In genomic region chr2:239216614-239217273, GRCh38 we compare ENCODE assay signal across 11 cellular contexts.
DNase-seq lines count a peak whose midpoint lies in the region; ATAC-seq and TF ChIP-seq lines count a peak whose summit lies in the region.
"Had no signal": no experiment of that assay in that cellular context is flagged by ENCODE, and none has a peak within 500 bp of the region (broad histone marks: within the 10 kb centered on the region; RNA-seq: fewer than 3 reads in every experiment).

No MANE protein-coding gene starts in this region.

- no peaks in the 10 kb centered on the region for H3K27me3 Mint-ChIP-seq in activated T-cell treated with anti-CD3 and anti-CD28 coated beads, Interleukin-2, amount 50 U/mL, for 24 hours

- H3K27ac ChIP-seq in stomach smooth muscle (ENCODE audit: low read length), result peak overlapping the region; percentile 55
- no peak overlapping the region for H3K27ac ChIP-seq in colonic mucosa
- H3K27ac ChIP-seq: adrenal gland had no signal

- ATAC-seq in activated CD4-positive, CD25-positive, alpha-beta regulatory T cell treated with anti-CD3 and anti-CD28 coated beads, Interleukin-2, amount 50 U/mL, for 24 hours, result peak; percentile 98 to 99
- ATAC-seq in mucosa of descending colon (peak; percentile 16), HG03520 (IDR thresholded peaks at IDR 0.05; ENCODE audit: unreplicated experiment) (no peak), GM21723 (IDR thresholded peaks at IDR 0.05; ENCODE audit: unreplicated experiment) (no peak)

- TF ChIP-seq CTCF in mucosa of descending colon (IDR thresholded peaks at IDR 0.05), result no peak
- no peak for TF ChIP-seq CTCF in colonic mucosa (IDR thresholded peaks at IDR 0.05)

- H3K27me3 ChIP-seq in stomach smooth muscle (ENCODE audit: control insufficient read depth in 1 of 2, insufficient read depth in 2 of 2, low read length in 2 of 2), result no peaks in the 10 kb centered on the region
- H3K27me3 ChIP-seq in colonic mucosa, result no peaks in the 10 kb centered on the region
- H3K27me3 ChIP-seq: adrenal gland had no signal

- H3K4me3 Mint-ChIP-seq in activated T-cell treated with anti-CD3 and anti-CD28 coated beads, Interleukin-2, amount 50 U/mL, for 24 hours, result peak overlapping the region; percentile 75

- H3K36me3 ChIP-seq in mucosa of descending colon (ENCODE audit: low read depth) (no peaks in the 10 kb centered on the region), stomach smooth muscle (ENCODE audit: control insufficient read depth in 2 of 2, insufficient read depth in 2 of 2, low read length in 2 of 2) (no peaks in the 10 kb centered on the region), colonic mucosa (no peaks in the 10 kb centered on the region)
- H3K36me3 ChIP-seq: adrenal gland had no signal

- no peak overlapping the region for H3K9ac ChIP-seq in stomach smooth muscle (ENCODE audit: low read length in 2 of 2)
- H3K9ac ChIP-seq in colonic mucosa (ENCODE audit: low read depth in 2 of 2, low read length in 2 of 2), result no peak overlapping the region

- H3K27ac Mint-ChIP-seq in activated T-cell treated with anti-CD3 and anti-CD28 coated beads, Interleukin-2, amount 50 U/mL, for 24 hours, result peak overlapping the region; percentile 97

- peaks cover 9% of the 10 kb centered on the region for H3K36me3 Mint-ChIP-seq in activated T-cell treated with anti-CD3 and anti-CD28 coated beads, Interleukin-2, amount 50 U/mL, for 24 hours (ENCODE audit: low read depth)

- peaks cover 6% of the 10 kb centered on the region for H3K4me1 ChIP-seq in mucosa of descending colon (ENCODE audit: low read depth)
- peaks cover 57% of the 10 kb centered on the region for H3K4me1 ChIP-seq in stomach smooth muscle (ENCODE audit: control insufficient read depth, insufficient read depth, low read length)
- H3K4me1 ChIP-seq in colonic mucosa, result no peaks in the 10 kb centered on the region

- peaks cover 79% of the 10 kb centered on the region for H3K4me1 Mint-ChIP-seq in activated T-cell treated with anti-CD3 and anti-CD28 coated beads, Interleukin-2, amount 50 U/mL, for 24 hours (ENCODE audit: low read depth)

- H3K4me3 ChIP-seq in mucosa of descending colon (no peak overlapping the region), stomach smooth muscle (ENCODE audit: low read length in 2 of 2) (no peak overlapping the region), colonic mucosa (no peak overlapping the region)
- H3K4me3 ChIP-seq: adrenal gland had no signal

- DNase-seq in activated CD4-positive, CD25-positive, alpha-beta regulatory T cell (lab: John Stamatoyannopoulos, UW), result no peak
- DNase-seq in activated T-cell treated with anti-CD3 and anti-CD28 coated beads, Interleukin-2, amount 50 U/mL, for 24 hours, result peak; percentile 75
- DNase-seq in mucosa of descending colon (peak in 1 of 3 donors; percentile 19), colonic mucosa (no peak)
- DNase-seq: midbrain, NCI-H146 had no signal

- H3K9me3 ChIP-seq in mucosa of descending colon, result no peaks in the 10 kb centered on the region
- no peaks in the 10 kb centered on the region for H3K9me3 ChIP-seq in stomach smooth muscle (ENCODE audit: control insufficient read depth in 2 of 2, low read length in 2 of 2)
- H3K9me3 ChIP-seq in colonic mucosa, result no peaks in the 10 kb centered on the region
- H3K9me3 ChIP-seq: adrenal gland had no signal

- H3K9me3 Mint-ChIP-seq in activated T-cell treated with anti-CD3 and anti-CD28 coated beads, Interleukin-2, amount 50 U/mL, for 24 hours, result no peaks in the 10 kb centered on the region

- intact Hi-C loops in mucosa of descending colon (cut with DNase I, micrococcal nuclease) (no loop called here), colonic mucosa (cut with DNase I) (no loop called here)

Comparison
In these comparisons a context has a peak if more than half of its experiments do, and no peak if none do; other contexts are left out.
1. ATAC-seq: peak in activated CD4-positive, CD25-positive, alpha-beta regulatory T cell treated with anti-CD3 and anti-CD28 coated beads, Interleukin-2, amount 50 U/mL, for 24 hours (2 of 2) and mucosa of descending colon (single experiment); none in HG03520 (single experiment) and GM21723 (single experiment).